In the genomic region with DNA sequence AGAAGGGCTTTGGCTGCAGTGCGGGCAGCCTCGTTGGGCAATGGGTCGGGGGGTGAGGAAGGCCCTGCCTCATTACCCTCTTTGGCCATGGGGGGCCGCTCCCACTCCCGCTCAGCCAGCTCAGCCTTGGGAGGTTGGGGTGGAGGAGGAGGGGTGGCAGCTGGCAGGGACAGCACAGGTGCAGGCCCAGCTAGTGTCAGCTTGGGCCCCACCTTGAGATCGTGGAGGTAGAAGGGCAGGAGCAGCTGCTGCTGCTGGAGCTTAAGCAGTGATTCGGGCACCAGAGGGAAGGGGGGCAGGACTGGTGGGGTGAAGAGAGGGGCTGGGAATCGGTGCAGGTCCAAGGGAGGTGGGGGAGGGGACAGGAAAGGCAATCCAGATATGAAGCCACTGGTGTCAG, we compare ENCODE assay signal across 1 cellular context.
A peak's percentile ranks its signal among the peaks of the same experiment; 100 is the strongest.
TF ChIP-seq lines count a peak whose summit lies in the region.

No MANE protein-coding gene starts in this region.

TF ChIP-seq in HepG2, 621 proteins besides CTCF, POLR2A, EP300 and RAD21:
- TF ChIP-seq HES4 (CRISPR knock-in tag; IDR thresholded peaks at IDR 0.05; ENCODE audit: borderline replicate concordance) (0 out of 2 replicates have a peak, but pooled peaks have one; percentile 22), HNRNPK (IDR thresholded peaks at IDR 0.05; ENCODE audit: low read depth, low read length, poor library complexity, severe bottlenecking) (no peak), AGO2 (optimal IDR thresholded peaks at IDR 0.05; ENCODE audit: low read depth, low read length) (peak; percentile 54)
